In the genomic region with DNA sequence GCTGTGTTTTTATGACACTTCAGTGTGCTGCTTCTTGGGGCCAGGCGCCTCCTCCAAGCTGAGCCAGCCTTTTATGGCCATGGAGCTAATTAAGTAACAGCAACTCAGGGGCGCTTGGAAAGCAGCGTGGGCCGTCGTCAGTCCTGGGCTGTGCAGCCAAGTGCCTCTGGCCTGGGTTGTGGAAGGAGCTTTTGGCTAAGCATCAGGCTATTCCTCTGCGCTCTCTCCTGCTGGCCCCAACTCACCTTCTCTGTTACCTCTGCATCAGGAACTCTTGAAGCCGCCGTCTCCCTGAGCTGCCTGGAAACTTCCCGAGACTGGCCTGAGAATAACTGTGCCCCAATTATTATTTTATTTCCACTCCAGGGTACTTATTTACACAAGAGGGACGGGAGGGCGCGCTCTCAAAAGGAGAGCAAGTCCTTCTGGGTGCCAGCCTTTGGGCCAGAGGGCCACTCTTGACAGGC, we compare ENCODE assay signal across 11 cellular contexts. TPM values are rescaled to one million over a fixed set of nuclear protein-coding genes. Genes with fewer than 3 reads are reported as not detected.
DNase-seq lines count a peak whose midpoint lies in the region; ATAC-seq, FAIRE-seq and TF ChIP-seq lines count a peak whose summit lies in the region.
"Had no signal": no experiment of that assay in that cellular context is flagged by ENCODE, and none has a peak within 500 bp of the region (broad histone marks: within the 10 kb centered on the region; RNA-seq: fewer than 3 reads in every experiment).

No MANE protein-coding gene starts in this region.

- no peaks in the 10 kb centered on the region for H3K79me2 ChIP-seq in osteoblast (ENCODE audit: insufficient read depth, low read length)

- TF ChIP-seq POLR2A in body of pancreas (IDR thresholded peaks at IDR 0.05): no peak

- H3K27ac ChIP-seq in body of pancreas (no peak overlapping the region), osteoblast (ENCODE audit: low read depth, low read length) (no peak overlapping the region)

- no peak for FAIRE-seq in D721Med (lab: Jason Lieb, UNC)

- H3K36me3 ChIP-seq in body of pancreas (replicated peaks in 1 of 2; ENCODE audit: insufficient read depth in 1 of 2, low read depth in 2 of 2) (no peaks in the 10 kb centered on the region), osteoblast (ENCODE audit: insufficient read depth, low read length) (no peaks in the 10 kb centered on the region)

- peak; percentile 44 for DNase-seq in HEK293T (ENCODE audit: extremely low spot score)
- DNase-seq in body of pancreas: peak in 2 of 4 donors; percentile 19 to 36
- DNase-seq in iPS-NIHi11 (ENCODE audit: low spot score): peak; percentile 31
- DNase-seq in sciatic nerve (ENCODE audit: low spot score): peak; percentile 72
- DNase-seq in T-helper 1 cell: no peak
- no peak for DNase-seq in osteoblast (ENCODE audit: insufficient read length, low spot score, missing footprints)
- no peak for DNase-seq in D721Med (ENCODE audit: insufficient read length, low spot score)
- DNase-seq: activated CD4-positive, CD25-positive, alpha-beta regulatory T cell; DND-41; NCI-H526 had no signal

- WGBS in body of pancreas, 2 donors: 84 to 86% methylated on average over 12 of the region's 12 CpGs

- CTCF ChIA-PET in HEK293T (lab: Yijun Ruan, JAX): interaction anchor here (0.6 kb wide), 1 partner anchor 229 kb away, joined by 3 read pairs; no protein-coding TSS in a partner anchor

- H3K4me2 ChIP-seq in osteoblast (ENCODE audit: insufficient read depth, low read length): no peak overlapping the region

- H3K9me3 ChIP-seq in body of pancreas (no peaks in the 10 kb centered on the region), osteoblast (ENCODE audit: low read depth, low read length) (no peaks in the 10 kb centered on the region)

- TF ChIP-seq CTCF in body of pancreas (IDR thresholded peaks at IDR 0.05) (no peak), osteoblast (IDR thresholded peaks at IDR 0.05; ENCODE audit: extremely low read depth, low read depth, low read length) (no peak), D721Med (IDR thresholded peaks at IDR 0.05; ENCODE audit: insufficient read depth, missing control alignments) (no peak)

- ATAC-seq in body of pancreas (peak; percentile 30), sciatic nerve (peak; percentile 88), GM18873 (IDR thresholded peaks at IDR 0.05; ENCODE audit: low FRiP score, unreplicated experiment) (no peak)

- no peak overlapping the region for H3K4me3 ChIP-seq in body of pancreas
- H3K4me3 ChIP-seq in osteoblast (ENCODE audit: insufficient read depth, low read length): no peak overlapping the region

- H2AFZ ChIP-seq in osteoblast (ENCODE audit: low read length): no peak overlapping the region

- no peaks in the 10 kb centered on the region for H3K27me3 ChIP-seq in body of pancreas
- H3K27me3 ChIP-seq in osteoblast (ENCODE audit: insufficient read depth, low read length): no peaks in the 10 kb centered on the region

- intact Hi-C loops in body of pancreas (cut with DNase I) (no loop called here), sciatic nerve (cut with DNase I) (no loop called here)

- POLR2A ChIA-PET in HEK293T (lab: Yijun Ruan, JAX): interaction anchor here (1.0 kb wide), 1 partner anchor 66 kb away, joined by 3 read pairs; no protein-coding TSS in a partner anchor

- no peaks in the 10 kb centered on the region for H3K4me1 ChIP-seq in body of pancreas
- peaks cover 11% of the 10 kb centered on the region for H3K4me1 ChIP-seq in osteoblast (ENCODE audit: insufficient read depth, low read length)

- no peaks in the 10 kb centered on the region for H4K20me1 ChIP-seq in osteoblast (ENCODE audit: insufficient read depth, low read length)

TF ChIP-seq in HEK293T, 16 proteins besides CTCF, POLR2A, EP300 and RAD21:
- TF ChIP-seq L3MBTL2 (conservative IDR thresholded peaks at IDR 0.05) (peak; percentile 47), SP1 (IDR thresholded peaks at IDR 0.05) (no peak), ZNF384 (IDR thresholded peaks at IDR 0.05) (no peak)
TF ChIP-seq in HEK293T: peak in this region for 1.

RNA-seq across cellular contexts. Expression of a gene that starts 38.7 kb away (rescaled TPM):
- total RNA-seq in body of pancreas: 10 to 100 TPM; 26.4 to 35.5 TPM
- 33.2 TPM for total RNA-seq in sciatic nerve
- 8.7 and 12.4 TPM in 2 replicates for total RNA-seq in osteoblast

Comparison
In these comparisons a context has a peak if more than half of its experiments do, and no peak if none do; other contexts are left out.
1. DNase-seq: peak in HEK293T (single experiment), iPS-NIHi11 (single experiment) and sciatic nerve (single experiment); none in T-helper 1 cell (0 of 5), osteoblast (single experiment) and D721Med (single experiment).